ENCODE assay signal across 12 cellular contexts in the genomic region with DNA sequence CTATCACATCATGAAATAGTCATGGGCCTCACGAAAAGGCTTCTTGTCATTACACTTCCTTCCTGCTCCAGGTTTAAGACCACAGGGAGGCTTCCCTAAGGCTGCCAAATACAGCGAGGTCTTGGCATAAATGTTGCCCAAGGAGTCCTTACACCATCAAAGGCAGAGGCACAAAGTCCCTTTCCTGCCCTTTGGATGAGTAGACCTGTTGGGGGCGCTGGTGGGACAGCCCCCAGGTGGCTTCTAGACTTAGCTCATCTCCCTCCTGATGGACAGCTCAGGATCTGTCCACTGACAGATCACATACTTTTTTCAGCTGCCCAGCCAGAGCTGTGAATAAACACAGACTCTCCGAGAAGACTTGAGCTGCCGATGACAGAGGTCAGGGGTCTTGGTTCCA. TPM values are rescaled to one million over a fixed set of nuclear protein-coding genes. Genes with fewer than 3 reads are reported as not detected.
DNase-seq lines count a peak whose midpoint lies in the region; ATAC-seq, FAIRE-seq and TF ChIP-seq lines count a peak whose summit lies in the region.
"Had no signal": no experiment of that assay in that cellular context is flagged by ENCODE, and none has a peak within 500 bp of the region (broad histone marks: within the 10 kb centered on the region; RNA-seq: fewer than 3 reads in every experiment).

No MANE protein-coding gene starts in this region.

- no peak for FAIRE-seq in GM12878 (lab: Jason Lieb, UNC)
- FAIRE-seq: G401.6 had no signal

- peak; percentile 54 for TF ChIP-seq CTCF in GM12873 (IDR thresholded peaks at IDR 0.05; ENCODE audit: insufficient read depth, low read depth, low read length, missing control alignments)
- TF ChIP-seq CTCF in GM12878 (IDR thresholded peaks at IDR 0.05 in 2 of 3, conservative IDR thresholded peaks at IDR 0.05 in 1 of 3; ENCODE audit: control insufficient read depth in 2 of 3, extremely low read depth in 1 of 3, insufficient read depth in 1 of 3, low read depth in 3 of 3, low read length in 3 of 3): peak in 2 of 3 experiments; percentile 27 to 35; a peak in 3 of 6 replicates
- no peak for TF ChIP-seq CTCF in glutamatergic neuron (IDR thresholded peaks at IDR 0.05; ENCODE audit: partially characterized antibody, unreplicated experiment)

- H3K9ac ChIP-seq in GM12878 (ENCODE audit: control insufficient read depth, insufficient read depth, low read length): no peak overlapping the region

- no peaks in the 10 kb centered on the region for H3K36me3 ChIP-seq in GM12878 (ENCODE audit: control insufficient read depth in 2 of 2, insufficient read depth in 2 of 2, low read length in 1 of 2)
- H3K36me3 ChIP-seq in naive thymus-derived CD4-positive, alpha-beta T cell (ENCODE audit: control insufficient read depth in 2 of 3, insufficient read depth in 3 of 3, low read length in 3 of 3): no peaks in the 10 kb centered on the region
- H3K36me3 ChIP-seq: gastrocnemius medialis had no signal

- H4K20me1 ChIP-seq in GM12878 (ENCODE audit: control insufficient read depth, insufficient read depth): no peaks in the 10 kb centered on the region

- no peak for TF ChIP-seq RAD21 in GM12878 (IDR thresholded peaks at IDR 0.05; ENCODE audit: insufficient read depth, low read depth, low read length)

- no TSS peak for BruUV-seq in GM12878 (replicated peaks; lab: Mats Ljungman, UMichigan)

- no peak for TF ChIP-seq EP300 in GM12878 (IDR thresholded peaks at IDR 0.05; ENCODE audit: borderline replicate concordance in 1 of 2, control insufficient read depth in 1 of 2, low read depth in 2 of 2, low read length in 2 of 2)

- peak; percentile 39; the same call in 2 of the 3 replicates for ATAC-seq in GM12878
- ATAC-seq in naive thymus-derived CD4-positive, alpha-beta T cell: peak; percentile 41
- ATAC-seq in HG02970 (IDR thresholded peaks at IDR 0.05; ENCODE audit: low FRiP score, unreplicated experiment): no peak
- no peak for ATAC-seq in GM21423 (IDR thresholded peaks at IDR 0.05; ENCODE audit: unreplicated experiment)

- H3K27me3 ChIP-seq in GM12878 (replicated peaks in 1 of 2; ENCODE audit: control insufficient read depth in 2 of 2, insufficient read depth in 2 of 2, low read length in 1 of 2): no peaks in the 10 kb centered on the region
- H3K27me3 ChIP-seq in naive thymus-derived CD4-positive, alpha-beta T cell (ENCODE audit: control insufficient read depth in 2 of 2, insufficient read depth in 2 of 2, low read length in 2 of 2): no peaks in the 10 kb centered on the region
- H3K27me3 ChIP-seq: gastrocnemius medialis had no signal

- no peaks in the 10 kb centered on the region for H3K36me3 Mint-ChIP-seq in naive thymus-derived CD4-positive, alpha-beta T cell
- H3K36me3 Mint-ChIP-seq in glutamatergic neuron (ENCODE audit: unreplicated experiment): no peaks in the 10 kb centered on the region

- H3K4me1 ChIP-seq in GM12878 (ENCODE audit: control insufficient read depth, insufficient read depth, low read length): peaks cover 11% of the 10 kb centered on the region
- H3K4me1 ChIP-seq in naive thymus-derived CD4-positive, alpha-beta T cell (ENCODE audit: control insufficient read depth in 2 of 2, insufficient read depth in 2 of 2, low read length in 2 of 2): peaks cover 0 to 3% of the 10 kb centered on the region in 2 donors
- H3K4me1 ChIP-seq: gastrocnemius medialis had no signal

- H2AFZ ChIP-seq in GM12878 (ENCODE audit: control insufficient read depth, low read depth, low read length): peak overlapping the region; percentile 49; the same call in 1 of the 2 replicates

- no peaks in the 10 kb centered on the region for H3K27me3 Mint-ChIP-seq in naive thymus-derived CD4-positive, alpha-beta T cell
- H3K27me3 Mint-ChIP-seq in glutamatergic neuron (ENCODE audit: unreplicated experiment): peaks cover 2% of the 10 kb centered on the region
- H3K27me3 Mint-ChIP-seq: activated CD4-positive, alpha-beta T cell treated with anti-CD3 and anti-CD28 coated beads, Interleukin-2, amount 10 ng/mL, durations not matched to agents 24 days and 14 days had no signal

- H3K9me3 ChIP-seq in GM12878 (replicated peaks; ENCODE audit: control insufficient read depth, insufficient read depth, low read length): no peaks in the 10 kb centered on the region
- H3K9me3 ChIP-seq in naive thymus-derived CD4-positive, alpha-beta T cell (ENCODE audit: control insufficient read depth in 2 of 3, low read length in 3 of 3): no peaks in the 10 kb centered on the region
- H3K9me3 ChIP-seq: gastrocnemius medialis had no signal

- peak; percentile 58 for DNase-seq in M059J (ENCODE audit: low read depth)
- DNase-seq in GM12878 (ENCODE audit: low read depth, low spot score): no peak
- no peak for DNase-seq in naive thymus-derived CD4-positive, alpha-beta T cell
- DNase-seq in glutamatergic neuron: no peak
- no peak for DNase-seq in NCI-H526 (lab: John Stamatoyannopoulos, UW)
- DNase-seq: activated CD4-positive, alpha-beta T cell treated with anti-CD3 and anti-CD28 coated beads, Interleukin-2, amount 10 ng/mL, durations not matched to agents 24 days and 14 days; gastrocnemius medialis; stimulated activated CD4-positive, alpha-beta T cell treated with anti-CD3 and anti-CD28 coated beads, Interleukin-4, amount 100 ng/mL, for 24 hours had no signal

- SMC1A ChIA-PET in GM12878 (lab: Charles Lee; ENCODE audit: uncharacterized antibody, unreplicated experiment): no interaction called here

- no peak overlapping the region for H3K4me3 Mint-ChIP-seq in naive thymus-derived CD4-positive, alpha-beta T cell
- H3K4me3 Mint-ChIP-seq in glutamatergic neuron (ENCODE audit: unreplicated experiment): no peak overlapping the region
- H3K4me3 Mint-ChIP-seq: activated CD4-positive, alpha-beta T cell treated with anti-CD3 and anti-CD28 coated beads, Interleukin-2, amount 10 ng/mL, durations not matched to agents 24 days and 14 days had no signal

- POLR2A ChIA-PET in GM12878 (lab: Charles Lee): no interaction called here
- POLR2A ChIA-PET in naive thymus-derived CD4-positive, alpha-beta T cell (lab: Charles Lee): no interaction called here

- intact Hi-C loops in GM12878 (cut with micrococcal nuclease; ENCODE audit: unreplicated experiment): no loop called here
- intact Hi-C loops in naive thymus-derived CD4-positive, alpha-beta T cell (cut with micrococcal nuclease): no loop called here

- peaks cover 4 to 22% (median 4%) of the 10 kb centered on the region in 7 donors for H3K4me1 Mint-ChIP-seq in naive thymus-derived CD4-positive, alpha-beta T cell
- H3K4me1 Mint-ChIP-seq in glutamatergic neuron (ENCODE audit: low read depth, unreplicated experiment): peaks cover 9% of the 10 kb centered on the region

- in situ Hi-C loops in GM12878 (cut with MboI): no loop called here

- no peak overlapping the region for H3K27ac ChIP-seq in GM12878 (ENCODE audit: control insufficient read depth, insufficient read depth)
- H3K27ac ChIP-seq in naive thymus-derived CD4-positive, alpha-beta T cell (ENCODE audit: low read depth, low read length): no peak overlapping the region
- H3K27ac ChIP-seq: gastrocnemius medialis had no signal

- no peaks in the 10 kb centered on the region for H3K79me2 ChIP-seq in GM12878 (ENCODE audit: control insufficient read depth, insufficient read depth, low read length)

- no peak overlapping the region for H3K4me3 ChIP-seq in GM12878
- no peak overlapping the region for H3K4me3 ChIP-seq in naive thymus-derived CD4-positive, alpha-beta T cell (ENCODE audit: low read length)
- H3K4me3 ChIP-seq: gastrocnemius medialis had no signal

- no peak for TF ChIP-seq POLR2A in GM12878 (IDR thresholded peaks at IDR 0.05; ENCODE audit: low read depth, low read length)

- WGBS in GM12878 (ENCODE audit: insufficient coverage, insufficient replicate concordance, low lambda C conversion rate, missing lambda C conversion rate): 72% methylated on average over 5 of the region's 5 CpGs

- H3K4me2 ChIP-seq in GM12878 (ENCODE audit: control insufficient read depth, insufficient read depth): 0 out of 2 replicates have a peak overlapping the region, but pooled peaks have one; percentile 7

- H3K27ac Mint-ChIP-seq in naive thymus-derived CD4-positive, alpha-beta T cell: no peak overlapping the region
- H3K27ac Mint-ChIP-seq in glutamatergic neuron (ENCODE audit: unreplicated experiment): no peak overlapping the region
- H3K27ac Mint-ChIP-seq: activated CD4-positive, alpha-beta T cell treated with anti-CD3 and anti-CD28 coated beads, Interleukin-2, amount 10 ng/mL, durations not matched to agents 24 days and 14 days had no signal

- RAD21 ChIA-PET in GM12878 (lab: Charles Lee; ENCODE audit: unreplicated experiment): no interaction called here

- no peaks in the 10 kb centered on the region for H3K9me3 Mint-ChIP-seq in naive thymus-derived CD4-positive, alpha-beta T cell
- H3K9me3 Mint-ChIP-seq in glutamatergic neuron (ENCODE audit: unreplicated experiment): peaks cover 2% of the 10 kb centered on the region
- H3K9me3 Mint-ChIP-seq: activated CD4-positive, alpha-beta T cell treated with anti-CD3 and anti-CD28 coated beads, Interleukin-2, amount 10 ng/mL, durations not matched to agents 24 days and 14 days had no signal

- CTCF ChIA-PET in GM12878 (lab: Yijun Ruan, JAX): no interaction called here
- CTCF ChIA-PET in naive thymus-derived CD4-positive, alpha-beta T cell (lab: Charles Lee): interaction anchor here (0.6 to 1.1 kb wide), 2 partner anchors 10 to 12 kb away, joined by 3 read pairs; no protein-coding TSS in a partner anchor

TF ChIP-seq in GM12878, 131 proteins besides CTCF, POLR2A, EP300 and RAD21 (continues in another document):
- no peak for TF ChIP-seq NFIC (IDR thresholded peaks at IDR 0.05; ENCODE audit: low read depth, low read length)

RNA-seq across cellular contexts. Expression of a gene that starts 15.5 kb away (rescaled TPM):
- 6.4 and 15.0 TPM in 2 replicates for total RNA-seq in M059J (2014; rRNA removed; shearing (Covaris generic))
- total RNA-seq in GM12878 (2013; cell fraction: nucleolus; rRNA removed): 0.44 and 0.64 TPM in 2 replicates
- total RNA-seq in GM12878 (2014; rRNA removed): 3.0 and 3.7 TPM in 2 replicates
- total RNA-seq in GM12878 (2014; rRNA removed; fragmentation: Illumina TruSeq; extraction: Trizol): 4.0 TPM in 2 replicates
- total RNA-seq in GM12878 (2021): 3.8 and 4.3 TPM in 2 replicates
- polyA plus RNA-seq in GM12878 (2011; ENCODE audit: low read depth): 1.1 TPM
- 0.71 and 0.84 TPM in 2 replicates for polyA plus RNA-seq in GM12878 (2011; rRNA removed)
- 0.43 and 0.52 TPM in 2 replicates for polyA plus RNA-seq in GM12878 (2011; cell fraction: cytosol; rRNA removed)
- 0.13 and 0.32 TPM in 2 replicates for polyA plus RNA-seq in GM12878 (2011; cell fraction: nucleus; rRNA removed)
- polyA plus RNA-seq in GM12878 (2012): 1.7 and 2.3 TPM in 2 replicates
- polyA plus RNA-seq in GM12878 (2014; fragmentation: Illumina TruSeq; extraction: Trizol): 5.1 and 5.2 TPM in 2 replicates
- polyA plus RNA-seq in GM12878 (2014; fragmentation: Nextera tagmentation; extraction: Ambion mirVana): 1 to 10 TPM; 1.4 to 1.6 TPM
- polyA plus RNA-seq in GM12878 (2014; rRNA removed): 2.5 and 2.8 TPM in 2 replicates
- 1 to 10 TPM; 1.8 to 2.4 TPM for polyA plus RNA-seq in GM12878 (2016; fragmentation: Nextera tagmentation; extraction: Ambion mirVana)
- 0.66 and 0.72 TPM in 2 replicates for polyA minus RNA-seq in GM12878 (2011; rRNA and poly(A)+ RNA removed)
- 0.27 and 0.62 TPM in 2 replicates for polyA minus RNA-seq in GM12878 (2011; cell fraction: cytosol; rRNA and poly(A)+ RNA removed)
- 0.12 and 0.57 TPM in 2 replicates for polyA minus RNA-seq in GM12878 (2011; cell fraction: nucleus; rRNA and poly(A)+ RNA removed)
- total RNA-seq in naive thymus-derived CD4-positive, alpha-beta T cell: 10 to 100 TPM in 4 of 5 experiments, 1 to 10 TPM in 1; 9.5 to 35.4 (median 11.1) TPM
- 1 to 10 TPM; 3.9 to 7.4 TPM for polyA plus RNA-seq in naive thymus-derived CD4-positive, alpha-beta T cell
- total RNA-seq in glutamatergic neuron (ENCODE audit: unreplicated experiment): 25.4 TPM

Comparison
In these comparisons a context has a peak if more than half of its experiments do, and no peak if none do; other contexts are left out.
1. ATAC-seq: peak in GM12878 (single experiment) and naive thymus-derived CD4-positive, alpha-beta T cell (single experiment); none in HG02970 (single experiment) and GM21423 (single experiment).